ENCODE assay signal across 11 cellular contexts in genomic region chr6:16420332-16420714, GRCh38.
DNase-seq lines count a peak whose midpoint lies in the region; ATAC-seq and TF ChIP-seq lines count a peak whose summit lies in the region.
"Had no signal": no experiment of that assay in that cellular context is flagged by ENCODE, and none has a peak within 500 bp of the region (broad histone marks: within the 10 kb centered on the region; RNA-seq: fewer than 3 reads in every experiment).

No MANE protein-coding gene starts in this region.

- ATAC-seq in HG03432 (IDR thresholded peaks at IDR 0.05; ENCODE audit: unreplicated experiment) = peak; percentile 15
- no peak for ATAC-seq in left colon

- no peaks in the 10 kb centered on the region for H3K36me3 ChIP-seq in brain microvascular endothelial cell (replicated peaks)
- no peaks in the 10 kb centered on the region for H3K36me3 ChIP-seq in tibial artery

- intact Hi-C loops in activated naive CD4-positive, alpha-beta T cell treated with anti-CD3 and anti-CD28 coated beads for 36 hours (cut with micrococcal nuclease) = loop anchor here (1.0 to 10.0 kb wide), 6 partner anchors 172 to 644 kb away; no protein-coding TSS in a partner anchor
- intact Hi-C loops in tibial artery (cut with DNase I; ENCODE audit: low total_unique reads) = no loop called here
- intact Hi-C loops in left colon (cut with DNase I, micrococcal nuclease) = no loop called here

- H3K36me3 Mint-ChIP-seq in activated naive CD4-positive, alpha-beta T cell treated with anti-CD3 and anti-CD28 coated beads for 36 hours (ENCODE audit: low read depth) = no peaks in the 10 kb centered on the region
- H3K36me3 Mint-ChIP-seq in endothelial cell (ENCODE audit: low read depth, unreplicated experiment) = no peaks in the 10 kb centered on the region

- TF ChIP-seq CTCF in brain microvascular endothelial cell (IDR thresholded peaks at IDR 0.05; ENCODE audit: low read depth, low read length, missing control alignments) = no peak
- TF ChIP-seq CTCF in tibial artery (IDR thresholded peaks at IDR 0.05) = no peak
- TF ChIP-seq CTCF in endothelial cell (IDR thresholded peaks at IDR 0.05; ENCODE audit: unreplicated experiment) = no peak

- H3K27me3 Mint-ChIP-seq in activated naive CD4-positive, alpha-beta T cell treated with anti-CD3 and anti-CD28 coated beads for 36 hours (ENCODE audit: low read depth) = no peaks in the 10 kb centered on the region
- H3K27me3 Mint-ChIP-seq in endothelial cell (ENCODE audit: unreplicated experiment) = peaks cover 2% of the 10 kb centered on the region

- no peak overlapping the region for H3K4me3 Mint-ChIP-seq in activated naive CD4-positive, alpha-beta T cell treated with anti-CD3 and anti-CD28 coated beads for 36 hours
- no peak overlapping the region for H3K4me3 Mint-ChIP-seq in endothelial cell (ENCODE audit: unreplicated experiment)
- H3K4me3 Mint-ChIP-seq: nephron had no signal

- peaks cover 44% of the 10 kb centered on the region for H3K4me1 Mint-ChIP-seq in activated naive CD4-positive, alpha-beta T cell treated with anti-CD3 and anti-CD28 coated beads for 36 hours (ENCODE audit: low read depth)
- no peaks in the 10 kb centered on the region for H3K4me1 Mint-ChIP-seq in endothelial cell (ENCODE audit: unreplicated experiment)

- CTCF ChIA-PET in activated naive CD4-positive, alpha-beta T cell treated with anti-CD3 and anti-CD28 coated beads for 36 hours (lab: Charles Lee) = interaction anchor here (0.6 to 1.8 kb wide), 13 partner anchors 10 to 342 kb away, joined by 3 to 7 read pairs (median 3); partner anchors contain the start of gene ATXN1

- DNase-seq in activated naive CD4-positive, alpha-beta T cell treated with anti-CD3 and anti-CD28 coated beads for 36 hours = no peak
- DNase-seq in activated naive CD4-positive, alpha-beta T cell treated with Interleukin-2 at 50 U/mL for 16 hours = no peak
- DNase-seq in brain microvascular endothelial cell = no peak
- DNase-seq in tibial artery = no peak
- no peak for DNase-seq in GM19240 (ENCODE audit: insufficient read length, low spot score)
- DNase-seq in left colon = no peak
- DNase-seq in endothelial cell (ENCODE audit: low spot score) = no peak
- DNase-seq: NCI-H446 had no signal

- no peaks in the 10 kb centered on the region for H3K9me3 ChIP-seq in tibial artery

- in situ Hi-C loops in brain microvascular endothelial cell (cut with HindIII; ENCODE audit: low pct_ligation_motif_present, low sequenced_read_pairs) = no loop called here

- H3K27ac Mint-ChIP-seq in activated naive CD4-positive, alpha-beta T cell treated with anti-CD3 and anti-CD28 coated beads for 36 hours = peak overlapping the region; percentile 95
- no peak overlapping the region for H3K27ac Mint-ChIP-seq in endothelial cell (ENCODE audit: unreplicated experiment)

- H3K9me3 Mint-ChIP-seq in activated naive CD4-positive, alpha-beta T cell treated with anti-CD3 and anti-CD28 coated beads for 36 hours = no peaks in the 10 kb centered on the region
- H3K9me3 Mint-ChIP-seq in endothelial cell (ENCODE audit: unreplicated experiment) = no peaks in the 10 kb centered on the region
- H3K9me3 Mint-ChIP-seq: nephron had no signal

- H3K4me3 ChIP-seq in brain microvascular endothelial cell (ENCODE audit: low read depth, low read length) (no peak overlapping the region), tibial artery (no peak overlapping the region)

- H3K27me3 ChIP-seq in brain microvascular endothelial cell (replicated peaks) (no peaks in the 10 kb centered on the region), tibial artery (no peaks in the 10 kb centered on the region)

- H3K27ac ChIP-seq in brain microvascular endothelial cell (peak overlapping the region; percentile 2), tibial artery (peak overlapping the region; percentile 52 to 61)
- H3K27ac ChIP-seq: HL-60 had no signal

- peaks cover 0 to 37% (median 14%) of the 10 kb centered on the region in 4 donors for H3K4me1 ChIP-seq in tibial artery
